ENCODE assay signal across 1 cellular context in genomic region chr2:219058541-219059374, GRCh38.
TF ChIP-seq lines count a peak whose summit lies in the region.

No MANE protein-coding gene starts in this region.

TF ChIP-seq in SK-N-SH treated with all-trans-retinoic acid at 6 μM for 48 hours, 23 proteins besides CTCF, POLR2A, EP300 and RAD21 (continued from another document):
- TF ChIP-seq, protein P1, sequence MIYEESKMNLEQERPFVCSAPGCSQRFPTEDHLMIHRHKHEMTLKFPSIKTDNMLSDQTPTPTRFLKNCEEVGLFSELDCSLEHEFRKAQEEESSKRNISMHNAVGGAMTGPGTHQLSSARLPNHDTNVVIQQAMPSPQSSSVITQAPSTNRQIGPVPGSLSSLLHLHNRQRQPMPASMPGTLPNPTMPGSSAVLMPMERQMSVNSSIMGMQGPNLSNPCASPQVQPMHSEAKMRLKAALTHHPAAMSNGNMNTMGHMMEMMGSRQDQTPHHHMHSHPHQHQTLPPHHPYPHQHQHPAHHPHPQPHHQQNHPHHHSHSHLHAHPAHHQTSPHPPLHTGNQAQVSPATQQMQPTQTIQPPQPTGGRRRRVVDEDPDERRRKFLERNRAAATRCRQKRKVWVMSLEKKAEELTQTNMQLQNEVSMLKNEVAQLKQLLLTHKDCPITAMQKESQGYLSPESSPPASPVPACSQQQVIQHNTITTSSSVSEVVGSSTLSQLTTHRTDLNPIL (CRISPR knock-in tag; IDR thresholded peaks at IDR 0.05; ENCODE audit: low read depth): no peak
- TF ChIP-seq RARB (CRISPR knock-in tag; IDR thresholded peaks at IDR 0.05): no peak
